Comparison of ENCODE assay signal across 12 cellular contexts in the genomic region with DNA sequence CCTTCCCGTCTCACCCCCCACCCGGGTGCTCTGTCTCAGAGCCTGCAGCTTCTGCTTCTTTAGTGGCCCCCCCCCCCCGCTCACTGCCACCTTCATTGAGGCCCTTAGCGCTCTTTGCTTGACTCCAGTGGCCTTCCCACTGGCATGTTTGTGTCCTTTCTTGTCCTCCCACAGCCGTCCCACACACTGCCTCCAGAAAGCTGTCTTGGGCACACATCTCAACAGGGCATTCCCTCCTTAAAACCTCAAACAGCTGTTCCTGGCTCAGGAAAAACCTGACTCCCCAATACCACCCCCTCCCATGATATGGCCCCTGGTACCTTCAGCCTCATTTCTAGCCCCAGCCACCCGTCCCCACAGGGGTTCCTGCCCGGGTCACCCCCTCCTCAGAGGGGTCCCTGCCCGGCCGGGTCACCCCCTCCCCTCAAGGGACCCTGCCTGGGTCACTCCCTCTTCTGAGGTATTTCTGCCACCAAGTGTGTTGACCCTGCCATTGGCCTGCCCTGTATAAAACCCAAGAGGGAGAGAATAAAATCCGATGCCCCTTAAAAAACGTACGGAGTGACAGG. TPM values are rescaled to one million over a fixed set of nuclear protein-coding genes. Genes with fewer than 3 reads are reported as not detected.
A peak's percentile ranks its signal among the peaks of the same experiment; 100 is the strongest.
DNase-seq lines count a peak whose midpoint lies in the region; ATAC-seq, FAIRE-seq and TF ChIP-seq lines count a peak whose summit lies in the region.
"Had no signal": no experiment of that assay in that cellular context is flagged by ENCODE, and none has a peak within 500 bp of the region (broad histone marks: within the 10 kb centered on the region; RNA-seq: fewer than 3 reads in every experiment).

No MANE protein-coding gene starts in this region.

- TF ChIP-seq CTCF in HEK293 (tag by site-specific recombination; IDR thresholded peaks at IDR 0.05) (no peak), astrocyte (IDR thresholded peaks at IDR 0.05; ENCODE audit: insufficient read depth, low read depth, low read length) (no peak), foreskin fibroblast (IDR thresholded peaks at IDR 0.05; ENCODE audit: low read depth, low read length) (no peak)

- DNase-seq in astrocyte (ENCODE audit: low read depth) (no peak), foreskin fibroblast (no peak), NCI-H526 (lab: John Stamatoyannopoulos, UW) (no peak)
- no peak for DNase-seq in activated CD4-positive, alpha-beta memory T cell treated with anti-CD3 and anti-CD28 coated beads for 36 hours
- DNase-seq: activated gamma-delta T cell, NCI-H1930 had no signal

- H3K4me1 Mint-ChIP-seq in astrocyte (ENCODE audit: low read depth, unreplicated experiment) = peaks cover 35% of the 10 kb centered on the region
- H3K4me1 Mint-ChIP-seq in activated CD4-positive, alpha-beta memory T cell treated with anti-CD3 and anti-CD28 coated beads for 36 hours (ENCODE audit: low read depth) = peaks cover 11% of the 10 kb centered on the region

- H3K9me3 ChIP-seq in HEK293 (ENCODE audit: control insufficient read depth, insufficient read depth, low read depth, low read length) (no peaks in the 10 kb centered on the region), astrocyte (ENCODE audit: insufficient read depth, low read depth, low read length) (no peaks in the 10 kb centered on the region), stomach smooth muscle (ENCODE audit: control insufficient read depth in 2 of 2, low read length in 2 of 2) (no peaks in the 10 kb centered on the region)
- H3K9me3 ChIP-seq: ascending aorta, thoracic aorta had no signal

- H3K27ac Mint-ChIP-seq in astrocyte (ENCODE audit: unreplicated experiment) = no peak overlapping the region
- H3K27ac Mint-ChIP-seq in activated CD4-positive, alpha-beta memory T cell treated with anti-CD3 and anti-CD28 coated beads for 36 hours = no peak overlapping the region

- no peaks in the 10 kb centered on the region for H3K36me3 Mint-ChIP-seq in astrocyte (ENCODE audit: low read depth, unreplicated experiment)
- H3K36me3 Mint-ChIP-seq in activated CD4-positive, alpha-beta memory T cell treated with anti-CD3 and anti-CD28 coated beads for 36 hours = no peaks in the 10 kb centered on the region

- H3K27me3 ChIP-seq in astrocyte (ENCODE audit: insufficient read depth, low read length) = no peaks in the 10 kb centered on the region
- H3K27me3 ChIP-seq in layer of hippocampus (ENCODE audit: control insufficient read depth, insufficient read depth, low read length) = no peaks in the 10 kb centered on the region
- no peaks in the 10 kb centered on the region for H3K27me3 ChIP-seq in stomach smooth muscle (ENCODE audit: control insufficient read depth in 1 of 2, insufficient read depth in 2 of 2, low read length in 2 of 2)
- H3K27me3 ChIP-seq: ascending aorta had no signal

- H3K27me3 Mint-ChIP-seq in astrocyte (ENCODE audit: low read depth, unreplicated experiment) = no peaks in the 10 kb centered on the region
- no peaks in the 10 kb centered on the region for H3K27me3 Mint-ChIP-seq in activated CD4-positive, alpha-beta memory T cell treated with anti-CD3 and anti-CD28 coated beads for 36 hours

- peaks cover 11% of the 10 kb centered on the region for H3K4me1 ChIP-seq in HEK293 (ENCODE audit: control insufficient read depth, insufficient read depth, low read length)
- H3K4me1 ChIP-seq in astrocyte (ENCODE audit: insufficient read depth, low read length) = peaks cover 22% of the 10 kb centered on the region
- peaks cover 39% of the 10 kb centered on the region for H3K4me1 ChIP-seq in stomach smooth muscle (ENCODE audit: control insufficient read depth, insufficient read depth, low read length)

- intact Hi-C loops in activated CD4-positive, alpha-beta memory T cell treated with anti-CD3 and anti-CD28 coated beads for 36 hours (cut with micrococcal nuclease) = loop anchor here (10.0 kb wide), 1 partner anchor 1614 kb away; a partner anchor contains a TSS

- H3K9ac ChIP-seq in astrocyte (ENCODE audit: low read length) = no peak overlapping the region
- H3K9ac ChIP-seq in stomach smooth muscle (ENCODE audit: low read length in 2 of 2) = peak overlapping the region in 1 of 2 donors; percentile 5

- FAIRE-seq in astrocyte (lab: Jason Lieb, UNC) = no peak

- H3K79me2 ChIP-seq in astrocyte (ENCODE audit: insufficient read depth, low read length) = peaks cover 11% of the 10 kb centered on the region

- H3K27ac ChIP-seq in HEK293 (ENCODE audit: extremely low read depth, low read depth, low read length) = peak overlapping the region; percentile 87
- no peak overlapping the region for H3K27ac ChIP-seq in astrocyte (ENCODE audit: low read depth, low read length)
- H3K27ac ChIP-seq in layer of hippocampus (ENCODE audit: low read depth, low read length) = peak overlapping the region; percentile 71
- peak overlapping the region; percentile 85 for H3K27ac ChIP-seq in stomach smooth muscle (ENCODE audit: low read length)
- H3K27ac ChIP-seq: thoracic aorta had no signal

- CTCF ChIA-PET in HEK293 (lab: Yijun Ruan, JAX) = interaction anchor here (1.4 kb wide), 1 partner anchor 9 kb away, joined by 9 read pairs; a partner anchor contains a TSS
- CTCF ChIA-PET in activated CD4-positive, alpha-beta memory T cell treated with anti-CD3 and anti-CD28 coated beads for 36 hours (lab: Charles Lee) = interaction anchor here (0.6 to 1.1 kb wide), 2 partner anchors 8 to 551 kb away, joined by 3 to 4 read pairs; no protein-coding TSS in a partner anchor

- H3K4me3 ChIP-seq in HEK293 (ENCODE audit: low read depth, low read length) (no peak overlapping the region), astrocyte (ENCODE audit: insufficient read depth, low read depth, low read length) (no peak overlapping the region), stomach smooth muscle (ENCODE audit: low read length in 2 of 2) (peak overlapping the region in 1 of 2 donors; percentile 65), foreskin fibroblast (ENCODE audit: low read depth in 1 of 2, low read length in 2 of 2) (no peak overlapping the region)

- peak overlapping the region; percentile 69 for H3K4me2 ChIP-seq in astrocyte (ENCODE audit: low read length)

- H3K36me3 ChIP-seq in HEK293 (ENCODE audit: control insufficient read depth in 2 of 2, insufficient read depth in 1 of 2, low read length in 2 of 2) (no peaks in the 10 kb centered on the region), astrocyte (ENCODE audit: insufficient read depth, low read length) (no peaks in the 10 kb centered on the region), stomach smooth muscle (ENCODE audit: control insufficient read depth in 2 of 2, insufficient read depth in 2 of 2, low read length in 2 of 2) (no peaks in the 10 kb centered on the region)
- H3K36me3 ChIP-seq: ascending aorta, thoracic aorta had no signal

- peaks cover 6% of the 10 kb centered on the region for H4K20me1 ChIP-seq in astrocyte (ENCODE audit: insufficient read depth, low read length)

- no peak overlapping the region for H3K4me3 Mint-ChIP-seq in astrocyte (ENCODE audit: unreplicated experiment)
- H3K4me3 Mint-ChIP-seq in activated CD4-positive, alpha-beta memory T cell treated with anti-CD3 and anti-CD28 coated beads for 36 hours = no peak overlapping the region

- H2AFZ ChIP-seq in astrocyte (ENCODE audit: low read depth, low read length) = no peak overlapping the region

- no peak for ATAC-seq in HG03095 (IDR thresholded peaks at IDR 0.05; ENCODE audit: unreplicated experiment)

- POLR2A ChIA-PET in HEK293 (lab: Yijun Ruan, JAX) = interaction anchor here (1.3 kb wide), 1 partner anchor 9 kb away, joined by 6 read pairs; a partner anchor contains a TSS
- POLR2A ChIA-PET in activated CD4-positive, alpha-beta memory T cell treated with anti-CD3 and anti-CD28 coated beads for 36 hours (lab: Charles Lee) = no interaction called here

- H3K9me3 Mint-ChIP-seq in astrocyte (ENCODE audit: unreplicated experiment) = no peaks in the 10 kb centered on the region
- H3K9me3 Mint-ChIP-seq in activated CD4-positive, alpha-beta memory T cell treated with anti-CD3 and anti-CD28 coated beads for 36 hours = no peaks in the 10 kb centered on the region

TF ChIP-seq in HEK293, 187 proteins besides CTCF, POLR2A, EP300 and RAD21 (continues in another document):
- TF ChIP-seq ZNF138 (tag by site-specific recombination; IDR thresholded peaks at IDR 0.05; ENCODE audit: borderline replicate concordance) (no peak), ZFHX2 (tag by site-specific recombination; conservative IDR thresholded peaks at IDR 0.05) (peak; percentile 82), ZNF571 (tag by site-specific recombination; IDR thresholded peaks at IDR 0.05) (no peak), ZNF341 (tag by site-specific recombination; IDR thresholded peaks at IDR 0.05; ENCODE audit: low read depth) (0 out of 2 replicates have a peak, but pooled peaks have one; percentile 4), ZNF248 (tag by site-specific recombination; IDR thresholded peaks at IDR 0.05) (no peak), ZFP41 (tag by site-specific recombination; IDR thresholded peaks at IDR 0.05; ENCODE audit: borderline replicate concordance) (no peak), EGR2 (tag by site-specific recombination; IDR thresholded peaks at IDR 0.05; ENCODE audit: low read depth) (peak; percentile 70)
- TF ChIP-seq, protein P1, sequence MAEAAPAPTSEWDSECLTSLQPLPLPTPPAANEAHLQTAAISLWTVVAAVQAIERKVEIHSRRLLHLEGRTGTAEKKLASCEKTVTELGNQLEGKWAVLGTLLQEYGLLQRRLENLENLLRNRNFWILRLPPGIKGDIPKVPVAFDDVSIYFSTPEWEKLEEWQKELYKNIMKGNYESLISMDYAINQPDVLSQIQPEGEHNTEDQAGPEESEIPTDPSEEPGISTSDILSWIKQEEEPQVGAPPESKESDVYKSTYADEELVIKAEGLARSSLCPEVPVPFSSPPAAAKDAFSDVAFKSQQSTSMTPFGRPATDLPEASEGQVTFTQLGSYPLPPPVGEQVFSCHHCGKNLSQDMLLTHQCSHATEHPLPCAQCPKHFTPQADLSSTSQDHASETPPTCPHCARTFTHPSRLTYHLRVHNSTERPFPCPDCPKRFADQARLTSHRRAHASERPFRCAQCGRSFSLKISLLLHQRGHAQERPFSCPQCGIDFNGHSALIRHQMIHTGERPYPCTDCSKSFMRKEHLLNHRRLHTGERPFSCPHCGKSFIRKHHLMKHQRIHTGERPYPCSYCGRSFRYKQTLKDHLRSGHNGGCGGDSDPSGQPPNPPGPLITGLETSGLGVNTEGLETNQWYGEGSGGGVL (tag by site-specific recombination; IDR thresholded peaks at IDR 0.05) = no peak

RNA-seq across cellular contexts. Expression of a gene that starts 8.9 kb away (rescaled TPM):
- 11.2 TPM in 2 replicates for total RNA-seq in astrocyte
- total RNA-seq in activated CD4-positive, alpha-beta memory T cell treated with anti-CD3 and anti-CD28 coated beads for 36 hours = 1 to 10 TPM; 2.6 to 2.8 TPM

RNA-seq across cellular contexts. Expression of a gene that starts 46.9 kb away (rescaled TPM):
- total RNA-seq in astrocyte = 138 and 145 TPM in 2 replicates
- total RNA-seq in activated CD4-positive, alpha-beta memory T cell treated with anti-CD3 and anti-CD28 coated beads for 36 hours = 100 to 1,000 TPM; 214 to 221 TPM
